Comparison of ENCODE assay signal across 9 cellular contexts in the genomic region with DNA sequence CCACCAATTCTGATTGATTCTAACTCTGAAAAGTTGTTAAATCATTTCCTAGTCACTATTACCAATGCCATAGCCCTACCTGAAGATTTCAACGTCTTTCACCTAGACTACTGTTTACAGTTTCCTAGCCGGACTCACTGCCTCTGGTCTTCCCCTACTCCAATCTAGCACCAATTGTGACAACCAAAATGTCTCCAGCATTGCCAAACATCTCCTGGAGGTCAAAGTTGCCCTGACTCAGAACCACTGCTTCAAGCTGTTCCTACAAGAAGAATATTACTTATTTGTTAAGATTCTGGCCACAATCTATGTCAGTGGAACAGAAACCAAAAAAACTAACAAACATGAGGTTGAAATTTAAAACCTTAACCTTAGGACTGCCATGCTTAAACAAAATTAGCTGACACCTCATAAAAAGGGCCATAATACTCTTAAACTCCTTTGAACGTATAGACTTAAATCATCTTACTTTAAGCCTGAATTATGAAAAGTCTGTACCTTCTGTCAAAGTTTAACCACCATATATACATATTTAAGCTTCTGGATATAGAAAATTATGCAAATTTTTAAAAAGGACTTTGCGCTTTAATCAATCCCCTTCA. TPM values are rescaled to one million over a fixed set of nuclear protein-coding genes. Genes with fewer than 3 reads are reported as not detected.
DNase-seq lines count a peak whose midpoint lies in the region; ATAC-seq and TF ChIP-seq lines count a peak whose summit lies in the region.
"Had no signal": no experiment of that assay in that cellular context is flagged by ENCODE, and none has a peak within 500 bp of the region (broad histone marks: within the 10 kb centered on the region; RNA-seq: fewer than 3 reads in every experiment).

No MANE protein-coding gene starts in this region.

- no peaks in the 10 kb centered on the region for H3K9me3 ChIP-seq in suprapubic skin

- DNase-seq in activated T-cell treated with anti-CD3 and anti-CD28 coated beads, Interleukin-2, amount 50 U/mL, for 72 hours, result no peak
- no peak for DNase-seq in activated T-cell treated with anti-CD3 and anti-CD28 coated beads, Interleukin-2, amount 50 U/mL, for 1 hour
- DNase-seq in activated CD8-positive, alpha-beta T cell treated with anti-CD3 and anti-CD28 coated beads, Interleukin-2, amount 10 ng/mL, durations not matched to agents 7 days and 5 days, result no peak
- no peak for DNase-seq in immature natural killer cell
- no peak for DNase-seq in suprapubic skin (ENCODE audit: low spot score in 2 of 2)
- DNase-seq in kidney glomerular epithelial cell (lab: John Stamatoyannopoulos, UW), result no peak
- no peak for DNase-seq in COLO829 (ENCODE audit: low spot score)
- no peak for DNase-seq in DMS53 treated with DMSO at 0.1 percent for 48 hours (lab: John Stamatoyannopoulos, UW; ENCODE audit: unreplicated experiment)

- no peak for TF ChIP-seq EP300 in suprapubic skin (IDR thresholded peaks at IDR 0.05)

- TF ChIP-seq POLR2A in suprapubic skin (IDR thresholded peaks at IDR 0.05), result no peak

- no peak for TF ChIP-seq CTCF in suprapubic skin (IDR thresholded peaks at IDR 0.05)

- H3K27ac ChIP-seq in suprapubic skin, result no peak overlapping the region

- peak overlapping the region; percentile 99 for H3K4me3 ChIP-seq in suprapubic skin
- H3K4me3 ChIP-seq: lung had no signal

- peaks cover 30% of the 10 kb centered on the region for H3K4me1 ChIP-seq in suprapubic skin

- H3K36me3 Mint-ChIP-seq in activated T-cell treated with anti-CD3 and anti-CD28 coated beads, Interleukin-2, amount 50 U/mL, for 72 hours (ENCODE audit: insufficient read depth in 2 of 2), result peaks cover 8 to 28% of the 10 kb centered on the region in 2 donors
- H3K36me3 Mint-ChIP-seq in activated CD8-positive, alpha-beta T cell treated with anti-CD3 and anti-CD28 coated beads, Interleukin-2, amount 10 ng/mL, durations not matched to agents 7 days and 5 days (ENCODE audit: low read depth), result peaks cover 36% of the 10 kb centered on the region
- H3K36me3 Mint-ChIP-seq in immature natural killer cell, result peaks cover 0 to 18% (median 3%) of the 10 kb centered on the region in 3 donors

- H3K27me3 ChIP-seq in suprapubic skin, result no peaks in the 10 kb centered on the region

- H3K9me3 Mint-ChIP-seq in activated T-cell treated with anti-CD3 and anti-CD28 coated beads, Interleukin-2, amount 50 U/mL, for 72 hours, result no peaks in the 10 kb centered on the region
- no peaks in the 10 kb centered on the region for H3K9me3 Mint-ChIP-seq in activated CD8-positive, alpha-beta T cell treated with anti-CD3 and anti-CD28 coated beads, Interleukin-2, amount 10 ng/mL, durations not matched to agents 7 days and 5 days (ENCODE audit: insufficient read depth)
- H3K9me3 Mint-ChIP-seq in immature natural killer cell, result peaks cover 0 to 2% (median 0%) of the 10 kb centered on the region in 6 donors

- peak overlapping the region; percentile 97 for H3K27ac Mint-ChIP-seq in activated T-cell treated with anti-CD3 and anti-CD28 coated beads, Interleukin-2, amount 50 U/mL, for 72 hours
- peak overlapping the region; percentile 8 for H3K27ac Mint-ChIP-seq in activated CD8-positive, alpha-beta T cell treated with anti-CD3 and anti-CD28 coated beads, Interleukin-2, amount 10 ng/mL, durations not matched to agents 7 days and 5 days
- peak overlapping the region in 5 of 6 donors; percentile 35 to 89 (median 87) for H3K27ac Mint-ChIP-seq in immature natural killer cell

- 51% methylated on average over 4 of the region's 4 CpGs for WGBS in suprapubic skin

- no peak for ATAC-seq in activated T-cell treated with anti-CD3 and anti-CD28 coated beads, Interleukin-2, amount 50 U/mL, for 72 hours (replicated peaks in 1 of 2)
- ATAC-seq in activated CD8-positive, alpha-beta T cell treated with anti-CD3 and anti-CD28 coated beads, Interleukin-2, amount 10 ng/mL, durations not matched to agents 7 days and 5 days, result no peak

- H3K27me3 Mint-ChIP-seq in activated T-cell treated with anti-CD3 and anti-CD28 coated beads, Interleukin-2, amount 50 U/mL, for 72 hours (ENCODE audit: low read depth), result no peaks in the 10 kb centered on the region
- no peaks in the 10 kb centered on the region for H3K27me3 Mint-ChIP-seq in activated CD8-positive, alpha-beta T cell treated with anti-CD3 and anti-CD28 coated beads, Interleukin-2, amount 10 ng/mL, durations not matched to agents 7 days and 5 days (ENCODE audit: low read depth)
- H3K27me3 Mint-ChIP-seq in immature natural killer cell (ENCODE audit: low read depth in 3 of 3), result peaks cover 0 to 3% (median 1%) of the 10 kb centered on the region in 3 donors

- POLR2A ChIA-PET in activated CD8-positive, alpha-beta T cell treated with anti-CD3 and anti-CD28 coated beads, Interleukin-2, amount 10 ng/mL, durations not matched to agents 7 days and 5 days (lab: Charles Lee), result interaction anchor here (0.8 kb wide), 1 partner anchor 282 kb away, joined by 4 read pairs; no protein-coding TSS in a partner anchor

- CTCF ChIA-PET in activated CD8-positive, alpha-beta T cell treated with anti-CD3 and anti-CD28 coated beads, Interleukin-2, amount 10 ng/mL, durations not matched to agents 7 days and 5 days (lab: Charles Lee), result interaction anchor here (0.7 to 2.7 kb wide), 11 partner anchors 10 to 509 kb away, joined by 3 to 21 read pairs (median 4); a partner anchor contains a TSS

- H3K4me3 Mint-ChIP-seq in activated T-cell treated with anti-CD3 and anti-CD28 coated beads, Interleukin-2, amount 50 U/mL, for 72 hours, result peak overlapping the region; percentile 95
- peak overlapping the region; percentile 94 for H3K4me3 Mint-ChIP-seq in activated CD8-positive, alpha-beta T cell treated with anti-CD3 and anti-CD28 coated beads, Interleukin-2, amount 10 ng/mL, durations not matched to agents 7 days and 5 days
- peak overlapping the region; percentile 79 to 95 (median 83) for H3K4me3 Mint-ChIP-seq in immature natural killer cell

- peaks cover 41% of the 10 kb centered on the region for H3K4me1 Mint-ChIP-seq in activated T-cell treated with anti-CD3 and anti-CD28 coated beads, Interleukin-2, amount 50 U/mL, for 72 hours (ENCODE audit: low read depth)
- H3K4me1 Mint-ChIP-seq in activated CD8-positive, alpha-beta T cell treated with anti-CD3 and anti-CD28 coated beads, Interleukin-2, amount 10 ng/mL, durations not matched to agents 7 days and 5 days (ENCODE audit: low read depth), result peaks cover 52% of the 10 kb centered on the region
- H3K4me1 Mint-ChIP-seq in immature natural killer cell, result peaks cover 37 to 46% of the 10 kb centered on the region in 2 donors

- H3K36me3 ChIP-seq in suprapubic skin, result peaks cover 25% of the 10 kb centered on the region

RNA-seq across cellular contexts. Expression of a gene that starts 2.1 kb away (rescaled TPM):
- total RNA-seq in activated T-cell treated with anti-CD3 and anti-CD28 coated beads, Interleukin-2, amount 50 U/mL, for 72 hours, result 100 to 1,000 TPM; 111 to 128 TPM
- 100 to 1,000 TPM; 120 to 126 TPM for total RNA-seq in activated CD8-positive, alpha-beta T cell treated with anti-CD3 and anti-CD28 coated beads, Interleukin-2, amount 10 ng/mL, durations not matched to agents 7 days and 5 days
- 10 to 100 TPM; 21.6 to 43.2 (median 23.7) TPM for polyA plus RNA-seq in immature natural killer cell
- total RNA-seq in suprapubic skin, result 10 to 100 TPM; 52.4 to 89.6 (median 68.9) TPM

Comparison
In these comparisons a context has a peak if more than half of its experiments do, and no peak if none do; other contexts are left out.
1. H3K27ac Mint-ChIP-seq: peak in every context shown above with its lines; median percentile 97 in activated T-cell treated with anti-CD3 and anti-CD28 coated beads, Interleukin-2, amount 50 U/mL, for 72 hours; 87 in immature natural killer cell; 8 in activated CD8-positive, alpha-beta T cell treated with anti-CD3 and anti-CD28 coated beads, Interleukin-2, amount 10 ng/mL, durations not matched to agents 7 days and 5 days.